Comparison of ENCODE assay signal across 1 cellular context in the genomic region with DNA sequence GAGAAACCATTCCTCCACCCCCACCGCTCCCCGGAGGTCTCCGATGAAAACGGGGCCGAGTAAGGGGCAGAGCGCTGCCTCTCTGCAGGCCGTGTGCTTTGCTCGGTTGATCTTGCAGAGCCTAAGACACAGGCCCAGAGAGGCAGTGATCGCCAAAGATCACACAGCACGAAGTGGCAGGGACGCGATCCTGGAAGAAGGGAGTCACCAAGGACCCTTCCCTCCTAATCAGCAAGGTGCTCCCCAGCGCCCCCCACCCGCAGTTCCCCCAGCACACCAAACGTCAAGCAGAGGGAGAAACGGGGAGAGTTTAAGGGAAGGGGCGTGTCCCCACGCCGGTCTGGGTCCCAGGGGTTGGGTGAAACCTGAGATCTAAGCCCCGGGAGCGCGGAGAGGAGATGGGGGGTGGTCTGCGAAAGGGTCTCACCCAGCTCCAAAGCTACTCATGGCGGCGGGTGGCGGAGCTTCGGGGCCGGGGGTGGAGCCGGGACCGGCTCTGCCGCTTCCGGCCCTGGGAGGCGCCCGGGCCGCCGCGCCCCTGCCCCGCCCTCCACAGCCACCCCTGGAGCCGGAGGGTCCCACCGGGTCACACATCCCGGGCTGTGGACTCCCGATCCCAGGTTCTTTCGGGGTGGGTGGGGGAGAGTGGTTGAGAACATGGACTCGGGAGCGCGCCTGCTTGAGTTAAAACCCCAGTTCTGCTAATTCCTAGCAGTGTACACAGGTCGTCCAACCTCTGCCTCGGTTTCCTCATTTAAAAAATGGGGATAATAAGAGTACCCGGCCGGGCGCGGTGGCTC.
TF ChIP-seq lines count a peak whose summit lies in the region.

A gene with protein sequence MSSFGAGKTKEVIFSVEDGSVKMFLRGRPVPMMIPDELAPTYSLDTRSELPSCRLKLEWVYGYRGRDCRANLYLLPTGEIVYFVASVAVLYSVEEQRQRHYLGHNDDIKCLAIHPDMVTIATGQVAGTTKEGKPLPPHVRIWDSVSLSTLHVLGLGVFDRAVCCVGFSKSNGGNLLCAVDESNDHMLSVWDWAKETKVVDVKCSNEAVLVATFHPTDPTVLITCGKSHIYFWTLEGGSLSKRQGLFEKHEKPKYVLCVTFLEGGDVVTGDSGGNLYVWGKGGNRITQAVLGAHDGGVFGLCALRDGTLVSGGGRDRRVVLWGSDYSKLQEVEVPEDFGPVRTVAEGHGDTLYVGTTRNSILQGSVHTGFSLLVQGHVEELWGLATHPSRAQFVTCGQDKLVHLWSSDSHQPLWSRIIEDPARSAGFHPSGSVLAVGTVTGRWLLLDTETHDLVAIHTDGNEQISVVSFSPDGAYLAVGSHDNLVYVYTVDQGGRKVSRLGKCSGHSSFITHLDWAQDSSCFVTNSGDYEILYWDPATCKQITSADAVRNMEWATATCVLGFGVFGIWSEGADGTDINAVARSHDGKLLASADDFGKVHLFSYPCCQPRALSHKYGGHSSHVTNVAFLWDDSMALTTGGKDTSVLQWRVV (minus strand): TSS at position 468 of the 800 bp plus-strand sequence. CDS start 21 bp downstream, at position 447.

TF ChIP-seq in K562, 482 proteins besides CTCF, POLR2A, EP300 and RAD21 (continues in another document):
- TF ChIP-seq POU5F1 (IDR thresholded peaks at IDR 0.05; ENCODE audit: borderline replicate concordance, low read depth, low read length, partially characterized antibody): no peak
- TF ChIP-seq NR3C1 (CRISPR knock-in tag; IDR thresholded peaks at IDR 0.05): no peak
- TF ChIP-seq, protein P1, sequence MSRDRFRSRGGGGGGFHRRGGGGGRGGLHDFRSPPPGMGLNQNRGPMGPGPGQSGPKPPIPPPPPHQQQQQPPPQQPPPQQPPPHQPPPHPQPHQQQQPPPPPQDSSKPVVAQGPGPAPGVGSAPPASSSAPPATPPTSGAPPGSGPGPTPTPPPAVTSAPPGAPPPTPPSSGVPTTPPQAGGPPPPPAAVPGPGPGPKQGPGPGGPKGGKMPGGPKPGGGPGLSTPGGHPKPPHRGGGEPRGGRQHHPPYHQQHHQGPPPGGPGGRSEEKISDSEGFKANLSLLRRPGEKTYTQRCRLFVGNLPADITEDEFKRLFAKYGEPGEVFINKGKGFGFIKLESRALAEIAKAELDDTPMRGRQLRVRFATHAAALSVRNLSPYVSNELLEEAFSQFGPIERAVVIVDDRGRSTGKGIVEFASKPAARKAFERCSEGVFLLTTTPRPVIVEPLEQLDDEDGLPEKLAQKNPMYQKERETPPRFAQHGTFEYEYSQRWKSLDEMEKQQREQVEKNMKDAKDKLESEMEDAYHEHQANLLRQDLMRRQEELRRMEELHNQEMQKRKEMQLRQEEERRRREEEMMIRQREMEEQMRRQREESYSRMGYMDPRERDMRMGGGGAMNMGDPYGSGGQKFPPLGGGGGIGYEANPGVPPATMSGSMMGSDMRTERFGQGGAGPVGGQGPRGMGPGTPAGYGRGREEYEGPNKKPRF (IDR thresholded peaks at IDR 0.05; ENCODE audit: low read depth, low read length): no peak
- TF ChIP-seq, protein P2, sequence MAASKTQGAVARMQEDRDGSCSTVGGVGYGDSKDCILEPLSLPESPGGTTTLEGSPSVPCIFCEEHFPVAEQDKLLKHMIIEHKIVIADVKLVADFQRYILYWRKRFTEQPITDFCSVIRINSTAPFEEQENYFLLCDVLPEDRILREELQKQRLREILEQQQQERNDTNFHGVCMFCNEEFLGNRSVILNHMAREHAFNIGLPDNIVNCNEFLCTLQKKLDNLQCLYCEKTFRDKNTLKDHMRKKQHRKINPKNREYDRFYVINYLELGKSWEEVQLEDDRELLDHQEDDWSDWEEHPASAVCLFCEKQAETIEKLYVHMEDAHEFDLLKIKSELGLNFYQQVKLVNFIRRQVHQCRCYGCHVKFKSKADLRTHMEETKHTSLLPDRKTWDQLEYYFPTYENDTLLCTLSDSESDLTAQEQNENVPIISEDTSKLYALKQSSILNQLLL (CRISPR knock-in tag; IDR thresholded peaks at IDR 0.05; ENCODE audit: borderline replicate concordance): no peak
- TF ChIP-seq CXXC5 (CRISPR knock-in tag; IDR thresholded peaks at IDR 0.05): peak; percentile 32; the same call in 1 of the 2 replicates
- no peak for TF ChIP-seq ZNF174 (CRISPR knock-in tag; IDR thresholded peaks at IDR 0.05)
- TF ChIP-seq ADNP (tag; IDR thresholded peaks at IDR 0.05): peak; percentile 90
- no peak for TF ChIP-seq ZNF780A (CRISPR knock-in tag; IDR thresholded peaks at IDR 0.05)
- no peak for TF ChIP-seq ZNF175 (CRISPR knock-in tag; IDR thresholded peaks at IDR 0.05; ENCODE audit: low read depth)
- TF ChIP-seq, protein P3, sequence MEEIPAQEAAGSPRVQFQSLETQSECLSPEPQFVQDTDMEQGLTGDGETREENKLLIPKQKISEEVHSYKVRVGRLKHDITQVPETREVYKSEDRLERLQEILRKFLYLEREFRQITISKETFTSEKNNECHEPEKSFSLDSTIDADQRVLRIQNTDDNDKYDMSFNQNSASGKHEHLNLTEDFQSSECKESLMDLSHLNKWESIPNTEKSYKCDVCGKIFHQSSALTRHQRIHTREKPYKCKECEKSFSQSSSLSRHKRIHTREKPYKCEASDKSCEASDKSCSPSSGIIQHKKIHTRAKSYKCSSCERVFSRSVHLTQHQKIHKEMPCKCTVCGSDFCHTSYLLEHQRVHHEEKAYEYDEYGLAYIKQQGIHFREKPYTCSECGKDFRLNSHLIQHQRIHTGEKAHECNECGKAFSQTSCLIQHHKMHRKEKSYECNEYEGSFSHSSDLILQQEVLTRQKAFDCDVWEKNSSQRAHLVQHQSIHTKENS (CRISPR knock-in tag; IDR thresholded peaks at IDR 0.05): no peak
- no peak; the same call in 1 of the 2 replicates for TF ChIP-seq TOE1 (IDR thresholded peaks at IDR 0.05; ENCODE audit: borderline replicate concordance)
- no peak for TF ChIP-seq TOE1 (CRISPR knock-in tag; IDR thresholded peaks at IDR 0.05; ENCODE audit: borderline replicate concordance, low read depth)
- TF ChIP-seq HMG20B (CRISPR knock-in tag; IDR thresholded peaks at IDR 0.05): no peak
- TF ChIP-seq ZNF668 (CRISPR knock-in tag; IDR thresholded peaks at IDR 0.05): no peak
- no peak for TF ChIP-seq HNRNPUL1 (IDR thresholded peaks at IDR 0.05; ENCODE audit: low read length)
- TF ChIP-seq, protein P4, sequence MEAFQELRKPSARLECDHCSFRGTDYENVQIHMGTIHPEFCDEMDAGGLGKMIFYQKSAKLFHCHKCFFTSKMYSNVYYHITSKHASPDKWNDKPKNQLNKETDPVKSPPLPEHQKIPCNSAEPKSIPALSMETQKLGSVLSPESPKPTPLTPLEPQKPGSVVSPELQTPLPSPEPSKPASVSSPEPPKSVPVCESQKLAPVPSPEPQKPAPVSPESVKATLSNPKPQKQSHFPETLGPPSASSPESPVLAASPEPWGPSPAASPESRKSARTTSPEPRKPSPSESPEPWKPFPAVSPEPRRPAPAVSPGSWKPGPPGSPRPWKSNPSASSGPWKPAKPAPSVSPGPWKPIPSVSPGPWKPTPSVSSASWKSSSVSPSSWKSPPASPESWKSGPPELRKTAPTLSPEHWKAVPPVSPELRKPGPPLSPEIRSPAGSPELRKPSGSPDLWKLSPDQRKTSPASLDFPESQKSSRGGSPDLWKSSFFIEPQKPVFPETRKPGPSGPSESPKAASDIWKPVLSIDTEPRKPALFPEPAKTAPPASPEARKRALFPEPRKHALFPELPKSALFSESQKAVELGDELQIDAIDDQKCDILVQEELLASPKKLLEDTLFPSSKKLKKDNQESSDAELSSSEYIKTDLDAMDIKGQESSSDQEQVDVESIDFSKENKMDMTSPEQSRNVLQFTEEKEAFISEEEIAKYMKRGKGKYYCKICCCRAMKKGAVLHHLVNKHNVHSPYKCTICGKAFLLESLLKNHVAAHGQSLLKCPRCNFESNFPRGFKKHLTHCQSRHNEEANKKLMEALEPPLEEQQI (IDR thresholded peaks at IDR 0.05): no peak
- TF ChIP-seq, protein P5, sequence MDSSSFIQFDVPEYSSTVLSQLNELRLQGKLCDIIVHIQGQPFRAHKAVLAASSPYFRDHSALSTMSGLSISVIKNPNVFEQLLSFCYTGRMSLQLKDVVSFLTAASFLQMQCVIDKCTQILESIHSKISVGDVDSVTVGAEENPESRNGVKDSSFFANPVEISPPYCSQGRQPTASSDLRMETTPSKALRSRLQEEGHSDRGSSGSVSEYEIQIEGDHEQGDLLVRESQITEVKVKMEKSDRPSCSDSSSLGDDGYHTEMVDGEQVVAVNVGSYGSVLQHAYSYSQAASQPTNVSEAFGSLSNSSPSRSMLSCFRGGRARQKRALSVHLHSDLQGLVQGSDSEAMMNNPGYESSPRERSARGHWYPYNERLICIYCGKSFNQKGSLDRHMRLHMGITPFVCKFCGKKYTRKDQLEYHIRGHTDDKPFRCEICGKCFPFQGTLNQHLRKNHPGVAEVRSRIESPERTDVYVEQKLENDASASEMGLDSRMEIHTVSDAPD (CRISPR knock-in tag; IDR thresholded peaks at IDR 0.05): no peak
- TF ChIP-seq ZNF3 (CRISPR knock-in tag; IDR thresholded peaks at IDR 0.05): no peak
- peak; percentile 17; the same call in 1 of the 2 replicates for TF ChIP-seq JUND (IDR thresholded peaks at IDR 0.05; ENCODE audit: borderline replicate concordance, low read depth, low read length)
- no peak for TF ChIP-seq JUND (tag; IDR thresholded peaks at IDR 0.05; ENCODE audit: borderline replicate concordance, low read depth, low read length)
- TF ChIP-seq, protein P6, sequence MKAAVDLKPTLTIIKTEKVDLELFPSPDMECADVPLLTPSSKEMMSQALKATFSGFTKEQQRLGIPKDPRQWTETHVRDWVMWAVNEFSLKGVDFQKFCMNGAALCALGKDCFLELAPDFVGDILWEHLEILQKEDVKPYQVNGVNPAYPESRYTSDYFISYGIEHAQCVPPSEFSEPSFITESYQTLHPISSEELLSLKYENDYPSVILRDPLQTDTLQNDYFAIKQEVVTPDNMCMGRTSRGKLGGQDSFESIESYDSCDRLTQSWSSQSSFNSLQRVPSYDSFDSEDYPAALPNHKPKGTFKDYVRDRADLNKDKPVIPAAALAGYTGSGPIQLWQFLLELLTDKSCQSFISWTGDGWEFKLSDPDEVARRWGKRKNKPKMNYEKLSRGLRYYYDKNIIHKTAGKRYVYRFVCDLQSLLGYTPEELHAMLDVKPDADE (conservative IDR thresholded peaks at IDR 0.05; ENCODE audit: control insufficient read depth, low read depth, low read length): no peak; the same call in 1 of the 2 replicates
- no peak for TF ChIP-seq U2AF1 (optimal IDR thresholded peaks at IDR 0.05; ENCODE audit: low read depth, low read length)
- TF ChIP-seq, protein P7, sequence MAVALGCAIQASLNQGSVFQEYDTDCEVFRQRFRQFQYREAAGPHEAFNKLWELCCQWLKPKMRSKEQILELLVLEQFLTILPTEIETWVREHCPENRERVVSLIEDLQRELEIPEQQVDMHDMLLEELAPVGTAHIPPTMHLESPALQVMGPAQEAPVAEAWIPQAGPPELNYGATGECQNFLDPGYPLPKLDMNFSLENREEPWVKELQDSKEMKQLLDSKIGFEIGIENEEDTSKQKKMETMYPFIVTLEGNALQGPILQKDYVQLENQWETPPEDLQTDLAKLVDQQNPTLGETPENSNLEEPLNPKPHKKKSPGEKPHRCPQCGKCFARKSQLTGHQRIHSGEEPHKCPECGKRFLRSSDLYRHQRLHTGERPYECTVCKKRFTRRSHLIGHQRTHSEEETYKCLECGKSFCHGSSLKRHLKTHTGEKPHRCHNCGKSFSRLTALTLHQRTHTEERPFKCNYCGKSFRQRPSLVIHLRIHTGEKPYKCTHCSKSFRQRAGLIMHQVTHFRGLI (CRISPR knock-in tag; IDR thresholded peaks at IDR 0.05): no peak
- no peak for TF ChIP-seq ZFP30 (CRISPR knock-in tag; IDR thresholded peaks at IDR 0.05; ENCODE audit: borderline replicate concordance)
- TF ChIP-seq, protein P8, sequence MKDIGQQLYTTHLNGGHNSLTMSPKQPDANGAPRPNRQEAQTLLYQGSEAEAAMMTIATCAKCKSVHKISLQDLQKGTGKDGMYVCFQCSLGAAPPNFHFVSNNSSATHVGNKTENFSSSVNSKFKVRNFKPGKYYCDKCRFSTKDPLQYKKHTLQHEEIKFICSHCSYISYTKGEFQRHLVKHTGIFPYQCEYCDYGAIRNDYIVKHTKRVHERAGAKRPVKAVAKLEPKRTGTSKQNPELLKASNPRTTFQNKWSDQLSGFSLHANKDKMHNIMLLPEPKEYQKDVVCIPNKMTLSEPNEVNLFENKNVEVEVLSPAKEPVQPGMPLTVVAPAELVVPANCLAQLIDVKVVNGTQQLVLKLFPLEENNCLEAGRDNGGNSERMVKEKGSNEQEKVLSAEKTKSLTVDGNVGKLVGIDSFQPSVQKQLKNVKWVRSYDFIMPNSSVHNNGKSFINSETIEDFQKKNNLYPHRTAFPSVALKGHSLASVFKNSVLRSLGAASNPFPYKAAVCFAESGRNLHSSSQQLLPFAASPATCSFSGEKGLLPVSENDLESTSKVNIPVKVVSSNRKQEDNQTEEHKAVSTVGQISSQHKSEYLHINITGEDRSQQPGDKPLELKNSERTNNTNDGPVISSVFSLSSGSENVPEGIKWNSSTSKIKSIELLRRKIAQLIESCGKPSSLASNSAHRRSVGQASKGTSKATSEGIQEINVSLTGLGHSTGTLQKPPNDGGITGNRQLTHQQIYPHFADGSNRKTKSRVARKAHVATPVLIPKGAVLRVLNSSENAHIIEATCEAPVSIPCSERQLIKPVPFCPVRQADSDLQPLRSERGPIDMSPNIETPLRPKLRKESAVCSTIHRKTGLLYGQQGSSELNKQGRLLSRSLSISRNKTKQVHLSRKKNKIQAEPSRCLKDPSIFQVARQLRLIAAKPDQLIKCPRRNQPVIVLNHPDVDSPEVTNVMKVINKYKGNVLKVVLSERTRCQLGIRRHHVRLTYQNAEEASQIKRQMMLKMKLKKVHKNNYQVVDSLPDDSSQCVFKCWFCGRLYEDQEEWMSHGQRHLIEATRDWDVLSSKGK (CRISPR knock-in tag; IDR thresholded peaks at IDR 0.05): no peak
- no peak for TF ChIP-seq U2AF2 (optimal IDR thresholded peaks at IDR 0.05; ENCODE audit: low read depth, low read length)
- TF ChIP-seq, protein P9, sequence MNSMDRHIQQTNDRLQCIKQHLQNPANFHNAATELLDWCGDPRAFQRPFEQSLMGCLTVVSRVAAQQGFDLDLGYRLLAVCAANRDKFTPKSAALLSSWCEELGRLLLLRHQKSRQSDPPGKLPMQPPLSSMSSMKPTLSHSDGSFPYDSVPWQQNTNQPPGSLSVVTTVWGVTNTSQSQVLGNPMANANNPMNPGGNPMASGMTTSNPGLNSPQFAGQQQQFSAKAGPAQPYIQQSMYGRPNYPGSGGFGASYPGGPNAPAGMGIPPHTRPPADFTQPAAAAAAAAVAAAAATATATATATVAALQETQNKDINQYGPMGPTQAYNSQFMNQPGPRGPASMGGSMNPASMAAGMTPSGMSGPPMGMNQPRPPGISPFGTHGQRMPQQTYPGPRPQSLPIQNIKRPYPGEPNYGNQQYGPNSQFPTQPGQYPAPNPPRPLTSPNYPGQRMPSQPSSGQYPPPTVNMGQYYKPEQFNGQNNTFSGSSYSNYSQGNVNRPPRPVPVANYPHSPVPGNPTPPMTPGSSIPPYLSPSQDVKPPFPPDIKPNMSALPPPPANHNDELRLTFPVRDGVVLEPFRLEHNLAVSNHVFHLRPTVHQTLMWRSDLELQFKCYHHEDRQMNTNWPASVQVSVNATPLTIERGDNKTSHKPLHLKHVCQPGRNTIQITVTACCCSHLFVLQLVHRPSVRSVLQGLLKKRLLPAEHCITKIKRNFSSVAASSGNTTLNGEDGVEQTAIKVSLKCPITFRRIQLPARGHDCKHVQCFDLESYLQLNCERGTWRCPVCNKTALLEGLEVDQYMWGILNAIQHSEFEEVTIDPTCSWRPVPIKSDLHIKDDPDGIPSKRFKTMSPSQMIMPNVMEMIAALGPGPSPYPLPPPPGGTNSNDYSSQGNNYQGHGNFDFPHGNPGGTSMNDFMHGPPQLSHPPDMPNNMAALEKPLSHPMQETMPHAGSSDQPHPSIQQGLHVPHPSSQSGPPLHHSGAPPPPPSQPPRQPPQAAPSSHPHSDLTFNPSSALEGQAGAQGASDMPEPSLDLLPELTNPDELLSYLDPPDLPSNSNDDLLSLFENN (IDR thresholded peaks at IDR 0.05; ENCODE audit: low read depth in 2 of 2, low read length in 2 of 2): no peak
- TF ChIP-seq ZFP36 (IDR thresholded peaks at IDR 0.05; ENCODE audit: low read depth, low read length, partially characterized antibody): peak; percentile 92
- peak; percentile 60 for TF ChIP-seq CCNT2 (IDR thresholded peaks at IDR 0.05; ENCODE audit: borderline replicate concordance, extremely low read depth, insufficient read length, low read depth, low read length)
- no peak for TF ChIP-seq ZNF583 (CRISPR knock-in tag; IDR thresholded peaks at IDR 0.05)
- no peak for TF ChIP-seq KDM2B (CRISPR knock-in tag; IDR thresholded peaks at IDR 0.05)
